In genomic region chr2:87516369-87516967, GRCh38 we compare ENCODE assay signal across 8 cellular contexts.
A peak's percentile ranks its signal among the peaks of the same experiment; 100 is the strongest.
DNase-seq lines count a peak whose midpoint lies in the region; ATAC-seq and TF ChIP-seq lines count a peak whose summit lies in the region.
"Not testable (repeated sequence)": the region's sequence is repeated elsewhere in the genome, so short reads cannot be mapped to it uniquely, and the experiment has no call there.

No MANE protein-coding gene starts in this region.

- intact Hi-C loops in OCI-LY7 (cut with micrococcal nuclease; ENCODE audit: unreplicated experiment); activated CD4-positive, alpha-beta T cell treated with anti-CD3 and anti-CD28 coated beads, Interleukin-2, amount 10 ng/mL, durations not matched to agents 24 days and 14 days (cut with micrococcal nuclease); activated T-helper 2 cell treated with anti-CD3 and anti-CD28 coated beads, Interferon-gamma antibody, Interleukin-2, Interleukin-4, amounts not matched to agents 10 μg/mL and 5 μg/mL and 100 μg/mL, durations not matched to agents 14 hours and 24 hours and 36 hours (cut with micrococcal nuclease): not testable (repeated sequence)

- peaks cover 9 to 39% (median 10%) of the 10 kb centered on the region in 4 donors for H3K4me1 Mint-ChIP-seq in CD4-positive, CD25-positive, alpha-beta regulatory T cell
- peaks cover 20% of the 10 kb centered on the region for H3K4me1 Mint-ChIP-seq in activated CD4-positive, alpha-beta T cell treated with anti-CD3 and anti-CD28 coated beads, Interleukin-2, amount 10 ng/mL, durations not matched to agents 24 days and 14 days
- peaks cover 26% of the 10 kb centered on the region for H3K4me1 Mint-ChIP-seq in activated T-helper 2 cell treated with anti-CD3 and anti-CD28 coated beads, Interferon-gamma antibody, Interleukin-2, Interleukin-4, amounts not matched to agents 10 μg/mL and 5 μg/mL and 100 μg/mL, durations not matched to agents 14 hours and 24 hours and 36 hours (ENCODE audit: low read depth)
- peaks cover 19% of the 10 kb centered on the region for H3K4me1 Mint-ChIP-seq in central memory CD8-positive, alpha-beta T cell
- peaks cover 13 to 36% (median 20%) of the 10 kb centered on the region in 3 donors for H3K4me1 Mint-ChIP-seq in naive B cell
- peaks cover 23% of the 10 kb centered on the region for H3K4me1 Mint-ChIP-seq in stimulated activated effector memory CD8-positive, alpha-beta T cell treated with anti-CD3 and anti-CD28 coated beads, Interleukin-12 subunit alpha, Interleukin-12 subunit beta, amount 100 ng/mL, for 72 hours

- not testable (repeated sequence) for H3K4me3 ChIP-seq in CD4-positive, CD25-positive, alpha-beta regulatory T cell (ENCODE audit: low read depth, low read length); DOHH2 (ENCODE audit: low read length); OCI-LY7 (ENCODE audit: low read depth, low read length, poor library complexity, severe bottlenecking)

- POLR2A ChIA-PET in OCI-LY7 (lab: Charles Lee), result not testable (repeated sequence)

- not testable (repeated sequence) for H3K9me2 ChIP-seq in DOHH2 (replicated peaks; ENCODE audit: control insufficient read depth, low read length); OCI-LY7 (ENCODE audit: insufficient read depth, low read length)

- H3K36me3 ChIP-seq in CD4-positive, CD25-positive, alpha-beta regulatory T cell (ENCODE audit: control insufficient read depth, insufficient read depth, low read length); DOHH2 (ENCODE audit: control insufficient read depth, low read length); OCI-LY7 (ENCODE audit: insufficient read depth, low read length): not testable (repeated sequence)

- not testable (repeated sequence) for DNase-seq in CD4-positive, CD25-positive, alpha-beta regulatory T cell; activated CD4-positive, alpha-beta T cell treated with anti-CD3 and anti-CD28 coated beads, Interleukin-2, amount 10 ng/mL, durations not matched to agents 24 days and 14 days; activated T-helper 2 cell treated with anti-CD3 and anti-CD28 coated beads, Interferon-gamma antibody, Interleukin-2, Interleukin-4, amounts not matched to agents 10 μg/mL and 5 μg/mL and 100 μg/mL, durations not matched to agents 14 hours and 24 hours and 36 hours (ENCODE audit: low spot score); central memory CD8-positive, alpha-beta T cell (ENCODE audit: low spot score in 2 of 2); naive B cell; stimulated activated effector memory CD8-positive, alpha-beta T cell treated with anti-CD3 and anti-CD28 coated beads, Interleukin-12 subunit alpha, Interleukin-12 subunit beta, amount 100 ng/mL, for 72 hours (ENCODE audit: low spot score in 2 of 2)
- peak; percentile 35 for DNase-seq in OCI-LY7 (ENCODE audit: low spot score)

- H3K27me3 Mint-ChIP-seq in CD4-positive, CD25-positive, alpha-beta regulatory T cell; activated CD4-positive, alpha-beta T cell treated with anti-CD3 and anti-CD28 coated beads, Interleukin-2, amount 10 ng/mL, durations not matched to agents 24 days and 14 days; activated T-helper 2 cell treated with anti-CD3 and anti-CD28 coated beads, Interferon-gamma antibody, Interleukin-2, Interleukin-4, amounts not matched to agents 10 μg/mL and 5 μg/mL and 100 μg/mL, durations not matched to agents 14 hours and 24 hours and 36 hours (ENCODE audit: low read depth); central memory CD8-positive, alpha-beta T cell; naive B cell: not testable (repeated sequence)

- CTCF ChIA-PET in OCI-LY7 (lab: Charles Lee; ENCODE audit: unreplicated experiment), result not testable (repeated sequence)

- H3K9me3 ChIP-seq in CD4-positive, CD25-positive, alpha-beta regulatory T cell (ENCODE audit: control insufficient read depth in 2 of 2, low read length in 2 of 2); DOHH2 (ENCODE audit: control insufficient read depth, insufficient read depth, low read length); OCI-LY7 (ENCODE audit: low read length): not testable (repeated sequence)

- H3K27me3 ChIP-seq in CD4-positive, CD25-positive, alpha-beta regulatory T cell (ENCODE audit: control insufficient read depth, insufficient read depth, low read length); DOHH2 (ENCODE audit: control insufficient read depth, low read length): not testable (repeated sequence)

- H3K9me3 Mint-ChIP-seq in CD4-positive, CD25-positive, alpha-beta regulatory T cell; activated CD4-positive, alpha-beta T cell treated with anti-CD3 and anti-CD28 coated beads, Interleukin-2, amount 10 ng/mL, durations not matched to agents 24 days and 14 days; activated T-helper 2 cell treated with anti-CD3 and anti-CD28 coated beads, Interferon-gamma antibody, Interleukin-2, Interleukin-4, amounts not matched to agents 10 μg/mL and 5 μg/mL and 100 μg/mL, durations not matched to agents 14 hours and 24 hours and 36 hours; central memory CD8-positive, alpha-beta T cell; naive B cell; stimulated activated effector memory CD8-positive, alpha-beta T cell treated with anti-CD3 and anti-CD28 coated beads, Interleukin-12 subunit alpha, Interleukin-12 subunit beta, amount 100 ng/mL, for 72 hours: not testable (repeated sequence)

- not testable (repeated sequence) for H3K4me3 Mint-ChIP-seq in CD4-positive, CD25-positive, alpha-beta regulatory T cell; activated CD4-positive, alpha-beta T cell treated with anti-CD3 and anti-CD28 coated beads, Interleukin-2, amount 10 ng/mL, durations not matched to agents 24 days and 14 days; activated T-helper 2 cell treated with anti-CD3 and anti-CD28 coated beads, Interferon-gamma antibody, Interleukin-2, Interleukin-4, amounts not matched to agents 10 μg/mL and 5 μg/mL and 100 μg/mL, durations not matched to agents 14 hours and 24 hours and 36 hours (ENCODE audit: low read depth); central memory CD8-positive, alpha-beta T cell; stimulated activated effector memory CD8-positive, alpha-beta T cell treated with anti-CD3 and anti-CD28 coated beads, Interleukin-12 subunit alpha, Interleukin-12 subunit beta, amount 100 ng/mL, for 72 hours
- peak overlapping the region in 3 of 8 donors; percentile 26 to 69 (median 61) for H3K4me3 Mint-ChIP-seq in naive B cell

- H3F3A ChIP-seq in DOHH2 (ENCODE audit: control insufficient read depth, insufficient read depth), result not testable (repeated sequence)

- not testable (repeated sequence) for H3K79me2 ChIP-seq in DOHH2 (ENCODE audit: control insufficient read depth, low read length); OCI-LY7 (ENCODE audit: insufficient read depth, low read depth, low read length)

- peak overlapping the region; percentile 49 to 98 (median 92) for H3K27ac Mint-ChIP-seq in CD4-positive, CD25-positive, alpha-beta regulatory T cell
- peak overlapping the region; percentile 59 for H3K27ac Mint-ChIP-seq in activated CD4-positive, alpha-beta T cell treated with anti-CD3 and anti-CD28 coated beads, Interleukin-2, amount 10 ng/mL, durations not matched to agents 24 days and 14 days
- H3K27ac Mint-ChIP-seq in activated T-helper 2 cell treated with anti-CD3 and anti-CD28 coated beads, Interferon-gamma antibody, Interleukin-2, Interleukin-4, amounts not matched to agents 10 μg/mL and 5 μg/mL and 100 μg/mL, durations not matched to agents 14 hours and 24 hours and 36 hours, result peak overlapping the region; percentile 50
- H3K27ac Mint-ChIP-seq in central memory CD8-positive, alpha-beta T cell (ENCODE audit: low read depth), result peak overlapping the region; percentile 80
- peak overlapping the region in 5 of 6 donors; percentile 57 to 97 (median 69) for H3K27ac Mint-ChIP-seq in naive B cell
- peak overlapping the region; percentile 24 for H3K27ac Mint-ChIP-seq in stimulated activated effector memory CD8-positive, alpha-beta T cell treated with anti-CD3 and anti-CD28 coated beads, Interleukin-12 subunit alpha, Interleukin-12 subunit beta, amount 100 ng/mL, for 72 hours

- not testable (repeated sequence) for H4K20me1 ChIP-seq in DOHH2 (ENCODE audit: control insufficient read depth, insufficient read depth, low read depth, low read length); OCI-LY7 (ENCODE audit: insufficient read depth, low read length)

- peak overlapping the region; percentile 47 for H3K27ac ChIP-seq in CD4-positive, CD25-positive, alpha-beta regulatory T cell (ENCODE audit: insufficient read depth, low read length, poor library complexity, severe bottlenecking)
- peak overlapping the region; percentile 30 for H3K27ac ChIP-seq in DOHH2 (ENCODE audit: low read depth, low read length)
- not testable (repeated sequence) for H3K27ac ChIP-seq in OCI-LY7 (ENCODE audit: low read depth, low read length, poor library complexity, severe bottlenecking)

- not testable (repeated sequence) for TF ChIP-seq CTCF in DOHH2 (IDR thresholded peaks at IDR 0.05; ENCODE audit: low read depth, low read length, poor library complexity, severe bottlenecking); OCI-LY7 (conservative IDR thresholded peaks at IDR 0.05; ENCODE audit: low read length)

- H3K4me1 ChIP-seq in CD4-positive, CD25-positive, alpha-beta regulatory T cell (ENCODE audit: control insufficient read depth, insufficient read depth, low read length, poor library complexity, severe bottlenecking), result not testable (repeated sequence)
- H3K4me1 ChIP-seq in DOHH2 (ENCODE audit: control insufficient read depth, low read length) (peaks cover 66% of the 10 kb centered on the region), OCI-LY7 (ENCODE audit: insufficient read depth, low read length, poor library complexity, severe bottlenecking) (peaks cover 46% of the 10 kb centered on the region)

- not testable (repeated sequence) for H2AFZ ChIP-seq in OCI-LY7 (ENCODE audit: low read length)

- not testable (repeated sequence) for H3K36me3 Mint-ChIP-seq in CD4-positive, CD25-positive, alpha-beta regulatory T cell; central memory CD8-positive, alpha-beta T cell (ENCODE audit: insufficient read depth); naive B cell; stimulated activated effector memory CD8-positive, alpha-beta T cell treated with anti-CD3 and anti-CD28 coated beads, Interleukin-12 subunit alpha, Interleukin-12 subunit beta, amount 100 ng/mL, for 72 hours
- H3K36me3 Mint-ChIP-seq in activated CD4-positive, alpha-beta T cell treated with anti-CD3 and anti-CD28 coated beads, Interleukin-2, amount 10 ng/mL, durations not matched to agents 24 days and 14 days (ENCODE audit: low read depth), result peaks cover 18% of the 10 kb centered on the region
- peaks cover 19% of the 10 kb centered on the region for H3K36me3 Mint-ChIP-seq in activated T-helper 2 cell treated with anti-CD3 and anti-CD28 coated beads, Interferon-gamma antibody, Interleukin-2, Interleukin-4, amounts not matched to agents 10 μg/mL and 5 μg/mL and 100 μg/mL, durations not matched to agents 14 hours and 24 hours and 36 hours (ENCODE audit: low read depth)

- not testable (repeated sequence) for BruUV-seq in OCI-LY7 (replicated peaks; lab: Mats Ljungman, UMichigan)

- not testable (repeated sequence) for H3K4me2 ChIP-seq in DOHH2 (ENCODE audit: low read length)
- 0 out of 2 replicates have a peak overlapping the region, but pooled peaks have one; percentile 0 for H3K4me2 ChIP-seq in OCI-LY7 (ENCODE audit: low read length)

- ATAC-seq in CD4-positive, CD25-positive, alpha-beta regulatory T cell (ENCODE audit: low read depth in 2 of 2); central memory CD8-positive, alpha-beta T cell (replicated peaks; ENCODE audit: extremely low read depth, poor library complexity, severe bottlenecking); naive B cell (ENCODE audit: low read depth in 2 of 2); stimulated activated effector memory CD8-positive, alpha-beta T cell treated with anti-CD3 and anti-CD28 coated beads, Interleukin-12 subunit alpha, Interleukin-12 subunit beta, amount 100 ng/mL, for 72 hours: not testable (repeated sequence)

Comparison
In these comparisons a context has a peak if more than half of its experiments do, and no peak if none do; other contexts are left out.
1. H3K27ac Mint-ChIP-seq: peak in every context shown above with its lines; median percentile 92 in CD4-positive, CD25-positive, alpha-beta regulatory T cell; 80 in central memory CD8-positive, alpha-beta T cell; 69 in naive B cell; 59 in activated CD4-positive, alpha-beta T cell treated with anti-CD3 and anti-CD28 coated beads, Interleukin-2, amount 10 ng/mL, durations not matched to agents 24 days and 14 days; 50 in activated T-helper 2 cell treated with anti-CD3 and anti-CD28 coated beads, Interferon-gamma antibody, Interleukin-2, Interleukin-4, amounts not matched to agents 10 μg/mL and 5 μg/mL and 100 μg/mL, durations not matched to agents 14 hours and 24 hours and 36 hours; 24 in stimulated activated effector memory CD8-positive, alpha-beta T cell treated with anti-CD3 and anti-CD28 coated beads, Interleukin-12 subunit alpha, Interleukin-12 subunit beta, amount 100 ng/mL, for 72 hours.